19 cellular contexts compared by ENCODE assay signal in genomic region chr4:57303012-57303751, GRCh38.
DNase-seq lines count a peak whose midpoint lies in the region; ATAC-seq and TF ChIP-seq lines count a peak whose summit lies in the region.
"Had no signal": no experiment of that assay in that cellular context is flagged by ENCODE, and none has a peak within 500 bp of the region (broad histone marks: within the 10 kb centered on the region; RNA-seq: fewer than 3 reads in every experiment).

No MANE protein-coding gene starts in this region.

- no peak overlapping the region for H3K4me2 ChIP-seq in PC-3 (ENCODE audit: low read length)
- H3K4me2 ChIP-seq: smooth muscle cell had no signal

- H3K27ac ChIP-seq in PC-3 (ENCODE audit: low read length) (no peak overlapping the region), esophagus muscularis mucosa (replicated peaks in 1 of 4) (no peak overlapping the region), tibial artery (no peak overlapping the region)
- H3K27ac ChIP-seq: GM23248, SJCRH30 had no signal

- H3K4me3 ChIP-seq in PC-3 (ENCODE audit: low read length) = no peak overlapping the region
- no peak overlapping the region for H3K4me3 ChIP-seq in esophagus muscularis mucosa
- H3K4me3 ChIP-seq in retinal pigment epithelial cell (ENCODE audit: low read length) = no peak overlapping the region
- no peak overlapping the region for H3K4me3 ChIP-seq in tibial artery
- H3K4me3 ChIP-seq: GM23248, K562, SJCRH30, smooth muscle cell had no signal

- H2AFZ ChIP-seq in PC-3 (ENCODE audit: low read length) = peak overlapping the region; percentile 25; the same call in 1 of the 2 replicates
- H2AFZ ChIP-seq: GM23248 had no signal

- H3K79me2 ChIP-seq in PC-3 (ENCODE audit: low read length) = no peaks in the 10 kb centered on the region

- no peak for TF ChIP-seq POLR2A in esophagus muscularis mucosa (IDR thresholded peaks at IDR 0.05; ENCODE audit: low read depth)

- H3K27me3 ChIP-seq in PC-3 (ENCODE audit: low read length) (0 out of 2 replicates have a peak, but pooled peaks cover 8% of the 10 kb centered on the region), esophagus muscularis mucosa (no peaks in the 10 kb centered on the region), tibial artery (no peaks in the 10 kb centered on the region)
- H3K27me3 ChIP-seq: SJCRH30 had no signal

- POLR2A ChIA-PET in PC-3 (lab: Charles Lee; ENCODE audit: unreplicated experiment) = no interaction called here

- H4K20me1 ChIP-seq in PC-3 (ENCODE audit: low read length) = no peaks in the 10 kb centered on the region

- CTCF ChIA-PET in PC-3 (lab: Charles Lee) = no interaction called here

- intact Hi-C loops in Right ventricle myocardium superior (cut with DNase I) (loop anchor here (5.0 kb wide), 1 partner anchor 141 kb away; no protein-coding TSS in a partner anchor), left cardiac atrium (cut with DNase I) (no loop called here), PC-3 (cut with micrococcal nuclease) (no loop called here), esophagus muscularis mucosa (cut with DNase I) (no loop called here), tibial artery (cut with DNase I; ENCODE audit: low total_unique reads) (no loop called here)

- no peak for TF ChIP-seq EP300 in esophagus muscularis mucosa (IDR thresholded peaks at IDR 0.05)

- H3K4me1 ChIP-seq in PC-3 (ENCODE audit: insufficient read depth, low read length) (no peaks in the 10 kb centered on the region), esophagus muscularis mucosa (no peaks in the 10 kb centered on the region), tibial artery (no peaks in the 10 kb centered on the region)
- H3K4me1 ChIP-seq: SJCRH30 had no signal

- ATAC-seq in Right ventricle myocardium superior (ENCODE audit: poor library complexity) (peak; percentile 61), left cardiac atrium (no peak), PC-3 (no peak), GM19452 (IDR thresholded peaks at IDR 0.05; ENCODE audit: unreplicated experiment) (no peak)
- ATAC-seq: K562; stimulated activated naive CD8-positive, alpha-beta T cell treated with anti-CD3 and anti-CD28 coated beads, Interleukin-15, amount 100 ng/mL, for 72 hours had no signal

- DNase-seq in Right ventricle myocardium superior (no peak), left cardiac atrium (no peak), PC-3 (peak; percentile 22), esophagus muscularis mucosa (ENCODE audit: extremely low spot score) (peak; percentile 34), retinal pigment epithelial cell (ENCODE audit: low read depth) (peak; percentile 58), tibial artery (no peak), NCI-H2171 (lab: John Stamatoyannopoulos, UW) (no peak)
- DNase-seq: activated CD8-positive, alpha-beta memory T cell treated with anti-CD3 and anti-CD28 coated beads for 24 hours; activated gamma-delta T cell treated with Interleukin-2 at 50 U/mL for 16 hours; aorta; COR-L47; foreskin fibroblast; GM23248; NCI-H1694 treated with DMSO at 0.1 percent for 48 hours; stimulated activated naive CD8-positive, alpha-beta T cell treated with anti-CD3 and anti-CD28 coated beads, Interleukin-15, amount 100 ng/mL, for 72 hours had no signal

- TF ChIP-seq CTCF in PC-3 (conservative IDR thresholded peaks at IDR 0.05; ENCODE audit: low read depth, low read length) (no peak; the same call in 1 of the 2 replicates), esophagus muscularis mucosa (IDR thresholded peaks at IDR 0.05) (no peak), retinal pigment epithelial cell (conservative IDR thresholded peaks at IDR 0.05; ENCODE audit: low read depth, low read length) (peak; percentile 13), tibial artery (IDR thresholded peaks at IDR 0.05) (no peak)

- H3K9me3 ChIP-seq in PC-3 (ENCODE audit: low read length) (no peaks in the 10 kb centered on the region), esophagus muscularis mucosa (peaks cover 0 to 9% (median 5%) of the 10 kb centered on the region in 4 donors), tibial artery (peaks cover 0 to 5% (median 0%) of the 10 kb centered on the region in 3 donors)
- H3K9me3 ChIP-seq: SJCRH30 had no signal

- H3K9ac ChIP-seq in PC-3 (ENCODE audit: low read length) = no peak overlapping the region
- H3K9ac ChIP-seq: GM23248 had no signal

- H3K36me3 ChIP-seq in PC-3 (ENCODE audit: low read depth, low read length) = no peaks in the 10 kb centered on the region
- no peaks in the 10 kb centered on the region for H3K36me3 ChIP-seq in esophagus muscularis mucosa
- no peaks in the 10 kb centered on the region for H3K36me3 ChIP-seq in tibial artery
- H3K36me3 ChIP-seq: SJCRH30 had no signal

- H3K9me2 ChIP-seq in PC-3 (replicated peaks; ENCODE audit: low read length) = no peaks in the 10 kb centered on the region

- no TSS peak for BruUV-seq in PC-3 (replicated peaks; lab: Mats Ljungman, UMichigan)

- H3F3A ChIP-seq in PC-3 (ENCODE audit: low read length, unreplicated experiment) = no peaks in the 10 kb centered on the region

- WGBS in esophagus muscularis mucosa = 83% methylated on average over 10 of the region's 14 CpGs

Comparison
In these comparisons a context has a peak if more than half of its experiments do, and no peak if none do; other contexts are left out.
1. DNase-seq: peak in PC-3 (single experiment), esophagus muscularis mucosa (single experiment) and retinal pigment epithelial cell (single experiment); none in Right ventricle myocardium superior (single experiment), left cardiac atrium (single experiment), tibial artery (0 of 2) and NCI-H2171 (single experiment).